16 cellular contexts compared by ENCODE assay signal in genomic region chr2:168468354-168468753, GRCh38.
"Had no signal": no experiment of that assay in that cellular context is flagged by ENCODE, and none has a peak within 500 bp of the region (broad histone marks: within the 10 kb centered on the region; RNA-seq: fewer than 3 reads in every experiment).

No MANE protein-coding gene starts in this region.

- H3K27me3 ChIP-seq: esophagus muscularis mucosa had no signal

- H3K9me3 ChIP-seq: esophagus muscularis mucosa, thoracic aorta had no signal

- H3K36me3 ChIP-seq: esophagus muscularis mucosa, thoracic aorta had no signal

- DNase-seq: activated CD4-positive, alpha-beta T cell treated with anti-CD3 and anti-CD28 coated beads, Interleukin-2, amount 10 ng/mL, durations not matched to agents 7 days and 5 days; activated CD4-positive, CD25-positive, alpha-beta regulatory T cell; activated naive CD4-positive, alpha-beta T cell treated with anti-CD3 and anti-CD28 coated beads for 36 hours; activated T-cell treated with anti-CD3 and anti-CD28 coated beads for 4 hours; glutamatergic neuron; immature natural killer cell; left cardiac atrium; mammary epithelial cell; stimulated activated CD4-positive, alpha-beta T cell treated with anti-CD3 and anti-CD28 coated beads, Interleukin-4, amount 100 ng/mL, for 4 hours; stimulated activated naive CD8-positive, alpha-beta T cell treated with anti-CD3 and anti-CD28 coated beads, Interleukin-15, amount 100 ng/mL, for 72 hours had no signal

- ATAC-seq: activated T-helper 17 cell treated with anti-CD3 and anti-CD28 coated beads, Interleukin-2, amount 50 U/mL, for 72 hours; left cardiac atrium; stimulated activated naive CD8-positive, alpha-beta T cell treated with anti-CD3 and anti-CD28 coated beads, Interleukin-15, amount 100 ng/mL, for 72 hours had no signal

- FAIRE-seq: endometrium had no signal

- H3K27ac ChIP-seq: parathyroid adenoma, skin epidermis, thoracic aorta had no signal

- H3K4me3 ChIP-seq: esophagus muscularis mucosa, skin epidermis, thoracic aorta had no signal
